22 cellular contexts compared by ENCODE assay signal in genomic region chr2:46976556-46976955, GRCh38. TPM values are rescaled to one million over a fixed set of nuclear protein-coding genes. Genes with fewer than 3 reads are reported as not detected.
DNase-seq lines count a peak whose midpoint lies in the region; ATAC-seq and TF ChIP-seq lines count a peak whose summit lies in the region.
"Had no signal": no experiment of that assay in that cellular context is flagged by ENCODE, and none has a peak within 500 bp of the region (broad histone marks: within the 10 kb centered on the region; RNA-seq: fewer than 3 reads in every experiment).

No MANE protein-coding gene starts in this region.

- H3K4me3 ChIP-seq in smooth muscle cell: no peak overlapping the region
- H3K4me3 ChIP-seq: cardiac muscle cell, heart left ventricle, left ventricle myocardium inferior, psoas muscle, skin epidermis, upper lobe of left lung had no signal

- H3K56ac ChIP-seq in H9 (ENCODE audit: insufficient read length, low read depth, low read length): no peak overlapping the region

- H3K27ac Mint-ChIP-seq in T-helper 2 cell treated with Interferon-gamma antibody and Interleukin-4, amounts not matched to agents 5 μg/mL and 100 μg/mL, for 36 hours: peak overlapping the region; percentile 19
- peak overlapping the region in 2 of 3 experiments; percentile 26 to 92; a peak in 3 of 7 replicates for H3K27ac Mint-ChIP-seq in H9
- peak overlapping the region; percentile 81 for H3K27ac Mint-ChIP-seq in activated T-helper 1 cell treated with anti-CD3 and anti-CD28 coated beads, Interleukin-12 subunit alpha, Interleukin-12 subunit beta, Interleukin-2, Interleukin-4 antibody, amounts not matched to agents 30 ng/mL and 10 ng/mL and 1 ng/mL, durations not matched to agents 14 hours and 24 hours and 36 hours

- no peak overlapping the region for H4K91ac ChIP-seq in H9 (ENCODE audit: insufficient read length, low read depth, low read length)

- H3K36me3 Mint-ChIP-seq in T-helper 2 cell treated with Interferon-gamma antibody and Interleukin-4, amounts not matched to agents 5 μg/mL and 100 μg/mL, for 36 hours (ENCODE audit: low read depth): peaks cover 57% of the 10 kb centered on the region
- peaks cover 0 to 10% (median 9%) of the 10 kb centered on the region in 3 experiments; a peak in 4 of 7 replicates for H3K36me3 Mint-ChIP-seq in H9 (ENCODE audit: insufficient read depth in 1 of 3, low read depth in 3 of 3)
- H3K36me3 Mint-ChIP-seq in activated T-helper 1 cell treated with anti-CD3 and anti-CD28 coated beads, Interleukin-12 subunit alpha, Interleukin-12 subunit beta, Interleukin-2, Interleukin-4 antibody, amounts not matched to agents 30 ng/mL and 10 ng/mL and 1 ng/mL, durations not matched to agents 14 hours and 24 hours and 36 hours (ENCODE audit: low read depth): peaks cover 44% of the 10 kb centered on the region

- WGBS in H9 (ENCODE audit: extremely low coverage, insufficient read length, low lambda C conversion rate): no CpG with 5 or more reads among the region's 3 CpGs
- 89% methylated on average over 3 of the region's 3 CpGs for WGBS in smooth muscle cell (ENCODE audit: low lambda C conversion rate)

- H2BK15ac ChIP-seq in H9 (ENCODE audit: low read depth, low read length): no peak overlapping the region

- no peaks in the 10 kb centered on the region for H3K9me3 ChIP-seq in H9 (ENCODE audit: control insufficient read depth, low read depth, low read length)
- no peaks in the 10 kb centered on the region for H3K9me3 ChIP-seq in smooth muscle cell (replicated peaks; ENCODE audit: low read depth)
- H3K9me3 ChIP-seq: heart left ventricle, left ventricle myocardium inferior, psoas muscle, upper lobe of left lung had no signal

- H3K36me3 ChIP-seq in smooth muscle cell (ENCODE audit: low read depth): no peaks in the 10 kb centered on the region

- no peak overlapping the region for H3T11ph ChIP-seq in H9 (ENCODE audit: low read length)

- H2BK12ac ChIP-seq in H9 (ENCODE audit: insufficient read length, low read depth, low read length): no peak overlapping the region

- no peak overlapping the region for H4K8ac ChIP-seq in H9 (replicated peaks; ENCODE audit: insufficient read length, low read depth, low read length)

- no peak overlapping the region for H4K5ac ChIP-seq in H9 (ENCODE audit: insufficient read length, low read depth, low read length)

- no peaks in the 10 kb centered on the region for H3K27me3 Mint-ChIP-seq in T-helper 2 cell treated with Interferon-gamma antibody and Interleukin-4, amounts not matched to agents 5 μg/mL and 100 μg/mL, for 36 hours (ENCODE audit: low read depth)
- H3K27me3 Mint-ChIP-seq in H9 (ENCODE audit: low read depth): no peaks in the 10 kb centered on the region
- H3K27me3 Mint-ChIP-seq in activated T-helper 1 cell treated with anti-CD3 and anti-CD28 coated beads, Interleukin-12 subunit alpha, Interleukin-12 subunit beta, Interleukin-2, Interleukin-4 antibody, amounts not matched to agents 30 ng/mL and 10 ng/mL and 1 ng/mL, durations not matched to agents 14 hours and 24 hours and 36 hours (ENCODE audit: insufficient read depth): no peaks in the 10 kb centered on the region

- H3K9me3 Mint-ChIP-seq in T-helper 2 cell treated with Interferon-gamma antibody and Interleukin-4, amounts not matched to agents 5 μg/mL and 100 μg/mL, for 36 hours: no peaks in the 10 kb centered on the region
- H3K9me3 Mint-ChIP-seq in H9: no peaks in the 10 kb centered on the region; a peak in 1 of 5 replicates
- no peaks in the 10 kb centered on the region for H3K9me3 Mint-ChIP-seq in activated T-helper 1 cell treated with anti-CD3 and anti-CD28 coated beads, Interleukin-12 subunit alpha, Interleukin-12 subunit beta, Interleukin-2, Interleukin-4 antibody, amounts not matched to agents 30 ng/mL and 10 ng/mL and 1 ng/mL, durations not matched to agents 14 hours and 24 hours and 36 hours

- H3K4me3 Mint-ChIP-seq in T-helper 2 cell treated with Interferon-gamma antibody and Interleukin-4, amounts not matched to agents 5 μg/mL and 100 μg/mL, for 36 hours: no peak overlapping the region
- H3K4me3 Mint-ChIP-seq in H9: no peak overlapping the region; a peak in 1 of 5 replicates
- H3K4me3 Mint-ChIP-seq in activated T-helper 1 cell treated with anti-CD3 and anti-CD28 coated beads, Interleukin-12 subunit alpha, Interleukin-12 subunit beta, Interleukin-2, Interleukin-4 antibody, amounts not matched to agents 30 ng/mL and 10 ng/mL and 1 ng/mL, durations not matched to agents 14 hours and 24 hours and 36 hours: no peak overlapping the region

- no peak overlapping the region for H2BK5ac ChIP-seq in H9 (ENCODE audit: insufficient read length, low read length)

- H3K4me1 ChIP-seq in H9 (ENCODE audit: insufficient read depth, low read length): no peaks in the 10 kb centered on the region
- peaks cover 8% of the 10 kb centered on the region for H3K4me1 ChIP-seq in smooth muscle cell (ENCODE audit: low read depth)
- H3K4me1 ChIP-seq: psoas muscle had no signal

- no peaks in the 10 kb centered on the region for H4K20me1 ChIP-seq in H9 (ENCODE audit: control insufficient read depth, insufficient read depth, insufficient read length)
- no peaks in the 10 kb centered on the region for H4K20me1 ChIP-seq in smooth muscle cell (ENCODE audit: low read depth)

- H3K23ac ChIP-seq in H9 (ENCODE audit: insufficient read length, low read depth, low read length): no peak overlapping the region

- H3K18ac ChIP-seq in H9 (ENCODE audit: insufficient read length, low read depth, low read length): no peak overlapping the region

- H3F3A ChIP-seq in smooth muscle cell (ENCODE audit: low read depth): peaks cover 21% of the 10 kb centered on the region

- no peak overlapping the region for H2AFZ ChIP-seq in H9 (ENCODE audit: low read length)
- H2AFZ ChIP-seq in smooth muscle cell (ENCODE audit: low read depth): no peak overlapping the region

- H3K4me1 Mint-ChIP-seq in T-helper 2 cell treated with Interferon-gamma antibody and Interleukin-4, amounts not matched to agents 5 μg/mL and 100 μg/mL, for 36 hours (ENCODE audit: low read depth): peaks cover 30% of the 10 kb centered on the region
- H3K4me1 Mint-ChIP-seq in H9: peaks cover 0 to 6% of the 10 kb centered on the region in 2 experiments; a peak in 1 of 4 replicates
- H3K4me1 Mint-ChIP-seq in activated T-helper 1 cell treated with anti-CD3 and anti-CD28 coated beads, Interleukin-12 subunit alpha, Interleukin-12 subunit beta, Interleukin-2, Interleukin-4 antibody, amounts not matched to agents 30 ng/mL and 10 ng/mL and 1 ng/mL, durations not matched to agents 14 hours and 24 hours and 36 hours (ENCODE audit: low read depth): peaks cover 58% of the 10 kb centered on the region

- TF ChIP-seq CTCF in H9 (conservative IDR thresholded peaks at IDR 0.05) (no peak), smooth muscle cell (IDR thresholded peaks at IDR 0.05; ENCODE audit: borderline replicate concordance, insufficient read depth, poor library complexity, severe bottlenecking) (no peak)

- no peak overlapping the region for H3K4ac ChIP-seq in H9 (ENCODE audit: low read depth, low read length)

- H3K27me3 ChIP-seq in H9 (ENCODE audit: insufficient read depth, low read length) (no peaks in the 10 kb centered on the region), smooth muscle cell (ENCODE audit: low read depth) (no peaks in the 10 kb centered on the region)
- H3K27me3 ChIP-seq: cardiac muscle cell, heart left ventricle, upper lobe of left lung had no signal

- H3K9ac ChIP-seq in H9 (ENCODE audit: extremely low read depth, insufficient read length, low read length): no peak overlapping the region
- no peak overlapping the region for H3K9ac ChIP-seq in smooth muscle cell (ENCODE audit: low read depth)

- no peaks in the 10 kb centered on the region for H3K23me2 ChIP-seq in H9 (ENCODE audit: insufficient read length, low read depth, low read length, poor library complexity, severe bottlenecking)

- no peaks in the 10 kb centered on the region for H3K79me1 ChIP-seq in H9 (ENCODE audit: insufficient read depth, low read depth, low read length, poor library complexity, severe bottlenecking)

- intact Hi-C loops in activated T-helper 1 cell treated with anti-CD3 and anti-CD28 coated beads, Interleukin-12 subunit alpha, Interleukin-12 subunit beta, Interleukin-2, Interleukin-4 antibody, amounts not matched to agents 30 ng/mL and 10 ng/mL and 1 ng/mL, durations not matched to agents 14 hours and 24 hours and 36 hours (cut with micrococcal nuclease): no loop called here

- H2BK20ac ChIP-seq in H9 (ENCODE audit: low read depth, low read length, poor library complexity, severe bottlenecking): no peak overlapping the region

- no peak overlapping the region for H2BK120ac ChIP-seq in H9 (ENCODE audit: low read depth, low read length, poor library complexity, severe bottlenecking)

- H3K79me2 ChIP-seq in H9 (ENCODE audit: insufficient read depth, low read length): no peaks in the 10 kb centered on the region
- H3K79me2 ChIP-seq in smooth muscle cell (ENCODE audit: low read depth): peaks cover 6% of the 10 kb centered on the region

- no peak overlapping the region for H2AK5ac ChIP-seq in H9 (ENCODE audit: insufficient read length, low read length)

- no peak for ATAC-seq in GM18502 (IDR thresholded peaks at IDR 0.05; ENCODE audit: poor library complexity, unreplicated experiment)
- ATAC-seq: heart left ventricle, PC-3, psoas muscle had no signal

- H3K4me2 ChIP-seq in H9 (ENCODE audit: insufficient read depth, insufficient read length, low read length) (no peak overlapping the region), smooth muscle cell (peak overlapping the region; percentile 12)

- no peak for DNase-seq in T-helper 2 cell treated with Interferon-gamma antibody and Interleukin-4, amounts not matched to agents 5 μg/mL and 100 μg/mL, for 36 hours (ENCODE audit: low spot score)
- DNase-seq in T-helper 2 cell: no peak
- no peak for DNase-seq in H9
- no peak for DNase-seq in activated T-helper 1 cell treated with anti-CD3 and anti-CD28 coated beads, Interleukin-12 subunit alpha, Interleukin-12 subunit beta, Interleukin-2, Interleukin-4 antibody, amounts not matched to agents 30 ng/mL and 10 ng/mL and 1 ng/mL, durations not matched to agents 14 hours and 24 hours and 36 hours (ENCODE audit: low spot score)
- no peak for DNase-seq in smooth muscle cell (lab: John Stamatoyannopoulos, UW; ENCODE audit: unreplicated experiment)
- DNase-seq in AG08395 (ENCODE audit: low spot score): no peak
- DNase-seq in AML-193 (lab: John Stamatoyannopoulos, UW): no peak
- DNase-seq: 8988T; amygdala; dermis blood vessel endothelial cell; GOT3; left ventricle myocardium inferior; NCI-H1694 treated with DMSO at 0.1 percent for 48 hours; NCI-H748 treated with DMSO at 0.1 percent for 48 hours; PC-3; psoas muscle; stimulated activated CD4-positive, alpha-beta T cell treated with anti-CD3 and anti-CD28 coated beads, Interleukin-2, amount 100 ng/mL, for 48 hours; upper lobe of left lung had no signal

- H3K27ac ChIP-seq in H9 (ENCODE audit: insufficient read length, low read depth, low read length) (no peak overlapping the region), smooth muscle cell (ENCODE audit: low read depth) (peak overlapping the region; percentile 24)
- H3K27ac ChIP-seq: cardiac muscle cell, left ventricle myocardium inferior, psoas muscle, upper lobe of left lung had no signal

- H3K14ac ChIP-seq in H9 (ENCODE audit: insufficient read depth, low read length): no peak overlapping the region

RNA-seq across cellular contexts. Expression of gene TTC7A, which starts 35.5 kb away (rescaled TPM):
- total RNA-seq in H9 (2021): 9.6 and 10.5 TPM in 2 replicates
- 72.5 and 77.2 TPM in 2 replicates for total RNA-seq in activated T-helper 1 cell treated with anti-CD3 and anti-CD28 coated beads, Interleukin-12 subunit alpha, Interleukin-12 subunit beta, Interleukin-2, Interleukin-4 antibody, amounts not matched to agents 30 ng/mL and 10 ng/mL and 1 ng/mL, durations not matched to agents 14 hours and 24 hours and 36 hours
- 10.2 and 10.6 TPM in 2 replicates for total RNA-seq in smooth muscle cell
- 10.1 and 12.8 TPM in 2 replicates for polyA plus RNA-seq in smooth muscle cell

Comparison
In these comparisons a context has a peak if more than half of its experiments do, and no peak if none do; other contexts are left out.
1. H3K27ac Mint-ChIP-seq: peak in every context shown above with its lines; median percentile 81 in activated T-helper 1 cell treated with anti-CD3 and anti-CD28 coated beads, Interleukin-12 subunit alpha, Interleukin-12 subunit beta, Interleukin-2, Interleukin-4 antibody, amounts not matched to agents 30 ng/mL and 10 ng/mL and 1 ng/mL, durations not matched to agents 14 hours and 24 hours and 36 hours; 59 in H9; 19 in T-helper 2 cell treated with Interferon-gamma antibody and Interleukin-4, amounts not matched to agents 5 μg/mL and 100 μg/mL, for 36 hours.